ENCODE assay signal across 8 cellular contexts in the genomic region with DNA sequence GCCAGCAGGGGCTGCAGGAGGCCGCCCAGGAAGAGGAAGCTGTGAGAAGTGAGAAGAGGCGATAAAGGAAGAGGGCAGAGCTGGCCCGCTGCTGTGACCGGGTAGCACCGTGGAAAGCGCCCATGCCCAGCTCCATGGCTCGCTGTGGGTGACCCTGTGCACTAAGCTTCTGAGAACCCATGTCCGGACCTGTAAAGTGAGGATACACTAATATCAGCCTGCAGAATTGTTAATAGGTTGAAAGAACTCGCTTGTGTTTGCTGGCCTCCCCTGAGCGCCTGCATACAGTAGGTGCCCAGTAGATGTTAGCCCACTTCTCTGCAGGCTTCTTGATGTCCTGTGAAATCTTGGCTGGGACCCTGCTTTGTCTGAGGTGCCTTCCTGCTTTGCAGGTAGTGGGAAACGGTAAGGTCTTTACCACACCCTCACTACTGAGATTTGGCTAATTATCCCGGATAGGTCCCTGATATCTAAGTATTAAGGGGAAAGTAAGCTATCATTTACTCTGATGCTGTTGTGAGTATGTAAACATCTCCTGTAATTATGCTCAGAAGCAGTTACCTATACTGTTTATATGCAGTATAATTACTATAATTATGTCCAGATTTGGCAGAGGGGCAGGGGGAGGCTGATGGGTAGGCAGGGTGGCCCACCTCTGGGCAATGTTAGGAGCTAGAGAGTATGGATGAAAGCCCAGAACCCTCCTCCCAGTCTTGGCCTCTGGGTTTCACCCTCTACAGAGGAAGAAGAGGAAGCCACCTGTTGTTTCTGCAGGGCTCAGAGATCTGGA. TPM values are rescaled to one million over a fixed set of nuclear protein-coding genes. Genes with fewer than 3 reads are reported as not detected.
DNase-seq lines count a peak whose midpoint lies in the region.

No MANE protein-coding gene starts in this region.

- H3K27me3 ChIP-seq in BLaER1 treated with 17β-estradiol and CSF1 and Interleukin-3, amounts not matched to agents 10 nM and 100 nM, result no peaks in the 10 kb centered on the region
- H3K27me3 ChIP-seq in HUES64 (ENCODE audit: insufficient read depth, low read length), result peaks cover 21% of the 10 kb centered on the region
- H3K27me3 ChIP-seq in iPS-20b (ENCODE audit: insufficient read depth, low read length), result peaks cover 29% of the 10 kb centered on the region

- peaks cover 0 to 19% (median 14%) of the 10 kb centered on the region in 11 experiments; a peak in 9 of 22 replicates for H3K36me3 ChIP-seq in BLaER1 treated with 17β-estradiol and CSF1 and Interleukin-3, amounts not matched to agents 10 nM and 100 nM
- H3K36me3 ChIP-seq in HUES64 (ENCODE audit: insufficient read depth, low read length), result no peaks in the 10 kb centered on the region
- H3K36me3 ChIP-seq in iPS-20b (ENCODE audit: insufficient read depth, low read depth, low read length), result no peaks in the 10 kb centered on the region

- no peaks in the 10 kb centered on the region for H3K9me3 ChIP-seq in BLaER1 treated with 17β-estradiol and CSF1 and Interleukin-3, amounts not matched to agents 10 nM and 100 nM (replicated peaks in 1 of 11)
- H3K9me3 ChIP-seq in HUES64 (ENCODE audit: insufficient read depth, low read depth, low read length) (no peaks in the 10 kb centered on the region), iPS-20b (ENCODE audit: insufficient read depth, low read depth, low read length) (no peaks in the 10 kb centered on the region)

- peaks cover 0 to 22% (median 7%) of the 10 kb centered on the region in 11 experiments; a peak in 9 of 22 replicates for H4K20me1 ChIP-seq in BLaER1 treated with 17β-estradiol and CSF1 and Interleukin-3, amounts not matched to agents 10 nM and 100 nM

- no peak for DNase-seq in activated naive CD4-positive, alpha-beta T cell treated with anti-CD3 and anti-CD28 coated beads, Interleukin-2, amount 10 ng/mL, durations not matched to agents 7 days and 5 days
- DNase-seq in HuH-7 (ENCODE audit: low spot score) (no peak), NAMALWA (ENCODE audit: low spot score) (no peak), islet precursor cell (no peak)

- H3K9ac ChIP-seq in BLaER1 treated with 17β-estradiol and CSF1 and Interleukin-3, amounts not matched to agents 10 nM and 100 nM, result peak overlapping the region; percentile 88 to 93 (median 90)
- H3K9ac ChIP-seq in HUES64 (ENCODE audit: low read depth, low read length), result no peak overlapping the region; the same call in 1 of the 2 replicates
- no peak overlapping the region for H3K9ac ChIP-seq in iPS-20b (ENCODE audit: low read depth, low read length)

- H3K4me3 Mint-ChIP-seq in activated naive CD4-positive, alpha-beta T cell treated with anti-CD3 and anti-CD28 coated beads, Interleukin-2, amount 10 ng/mL, durations not matched to agents 7 days and 5 days, result peak overlapping the region; percentile 88
- H3K4me3 Mint-ChIP-seq in stimulated activated naive CD8-positive, alpha-beta T cell treated with anti-CD3 and anti-CD28 coated beads, Interleukin-15, Interleukin-2, amounts not matched to agents 100 ng/mL and 50 ng/mL, for 24 hours, result peak overlapping the region; percentile 83

- H3K9me3 Mint-ChIP-seq in activated naive CD4-positive, alpha-beta T cell treated with anti-CD3 and anti-CD28 coated beads, Interleukin-2, amount 10 ng/mL, durations not matched to agents 7 days and 5 days, result no peaks in the 10 kb centered on the region
- no peaks in the 10 kb centered on the region for H3K9me3 Mint-ChIP-seq in stimulated activated naive CD8-positive, alpha-beta T cell treated with anti-CD3 and anti-CD28 coated beads, Interleukin-15, Interleukin-2, amounts not matched to agents 100 ng/mL and 50 ng/mL, for 24 hours

- H3K27ac ChIP-seq in BLaER1 treated with 17β-estradiol and CSF1 and Interleukin-3, amounts not matched to agents 10 nM and 100 nM, result peak overlapping the region; percentile 7 to 97 (median 90); a peak in 20 of 22 replicates
- no peak overlapping the region for H3K27ac ChIP-seq in HUES64 (ENCODE audit: low read depth, low read length)
- H3K27ac ChIP-seq in iPS-20b (ENCODE audit: low read length), result no peak overlapping the region

- peak overlapping the region; percentile 74 to 95 (median 82) for H3K4me3 ChIP-seq in BLaER1 treated with 17β-estradiol and CSF1 and Interleukin-3, amounts not matched to agents 10 nM and 100 nM
- H3K4me3 ChIP-seq in HUES64 (ENCODE audit: low read length) (peak overlapping the region; percentile 62), iPS-20b (ENCODE audit: low read length) (peak overlapping the region; percentile 71)

- CTCF ChIA-PET in activated naive CD4-positive, alpha-beta T cell treated with anti-CD3 and anti-CD28 coated beads, Interleukin-2, amount 10 ng/mL, durations not matched to agents 7 days and 5 days (lab: Charles Lee), result interaction anchor here (0.6 to 2.1 kb wide), 9 partner anchors 10 to 73 kb away, joined by 3 to 9 read pairs (median 4); no protein-coding TSS in a partner anchor

- H3K4me1 Mint-ChIP-seq in activated naive CD4-positive, alpha-beta T cell treated with anti-CD3 and anti-CD28 coated beads, Interleukin-2, amount 10 ng/mL, durations not matched to agents 7 days and 5 days, result peaks cover 45% of the 10 kb centered on the region
- peaks cover 47% of the 10 kb centered on the region for H3K4me1 Mint-ChIP-seq in stimulated activated naive CD8-positive, alpha-beta T cell treated with anti-CD3 and anti-CD28 coated beads, Interleukin-15, Interleukin-2, amounts not matched to agents 100 ng/mL and 50 ng/mL, for 24 hours (ENCODE audit: low read depth)

- peak overlapping the region; percentile 94 to 100 (median 97) for H3K4me2 ChIP-seq in BLaER1 treated with 17β-estradiol and CSF1 and Interleukin-3, amounts not matched to agents 10 nM and 100 nM

- H3K36me3 Mint-ChIP-seq in activated naive CD4-positive, alpha-beta T cell treated with anti-CD3 and anti-CD28 coated beads, Interleukin-2, amount 10 ng/mL, durations not matched to agents 7 days and 5 days, result no peaks in the 10 kb centered on the region
- H3K36me3 Mint-ChIP-seq in stimulated activated naive CD8-positive, alpha-beta T cell treated with anti-CD3 and anti-CD28 coated beads, Interleukin-15, Interleukin-2, amounts not matched to agents 100 ng/mL and 50 ng/mL, for 24 hours (ENCODE audit: low read depth), result no peaks in the 10 kb centered on the region

- WGBS in HUES64, result 20% methylated on average over 10 of the region's 12 CpGs

- H3K27ac Mint-ChIP-seq in activated naive CD4-positive, alpha-beta T cell treated with anti-CD3 and anti-CD28 coated beads, Interleukin-2, amount 10 ng/mL, durations not matched to agents 7 days and 5 days, result peak overlapping the region; percentile 92
- peak overlapping the region; percentile 89 for H3K27ac Mint-ChIP-seq in stimulated activated naive CD8-positive, alpha-beta T cell treated with anti-CD3 and anti-CD28 coated beads, Interleukin-15, Interleukin-2, amounts not matched to agents 100 ng/mL and 50 ng/mL, for 24 hours

- H3K27me3 Mint-ChIP-seq in activated naive CD4-positive, alpha-beta T cell treated with anti-CD3 and anti-CD28 coated beads, Interleukin-2, amount 10 ng/mL, durations not matched to agents 7 days and 5 days, result peaks cover 23% of the 10 kb centered on the region
- no peaks in the 10 kb centered on the region for H3K27me3 Mint-ChIP-seq in stimulated activated naive CD8-positive, alpha-beta T cell treated with anti-CD3 and anti-CD28 coated beads, Interleukin-15, Interleukin-2, amounts not matched to agents 100 ng/mL and 50 ng/mL, for 24 hours

- peaks cover 46 to 56% (median 53%) of the 10 kb centered on the region in 10 experiments for H3K4me1 ChIP-seq in BLaER1 treated with 17β-estradiol and CSF1 and Interleukin-3, amounts not matched to agents 10 nM and 100 nM
- H3K4me1 ChIP-seq in HUES64 (ENCODE audit: insufficient read depth, low read length) (peaks cover 25% of the 10 kb centered on the region), iPS-20b (ENCODE audit: insufficient read depth, low read length) (peaks cover 26% of the 10 kb centered on the region)

RNA-seq across cellular contexts. Expression of a gene that starts 1.2 kb away (rescaled TPM):
- polyA plus RNA-seq in HUES64 (2013, experiment 1 of 2), result 23.4 TPM
- polyA plus RNA-seq in HUES64 (2013, experiment 2 of 2), result 30.1 TPM

RNA-seq across cellular contexts. Expression of a gene that starts 46.7 kb away (rescaled TPM):
- 2,933 TPM for polyA plus RNA-seq in HUES64 (2013, experiment 1 of 2)
- polyA plus RNA-seq in HUES64 (2013, experiment 2 of 2), result 3,389 TPM

Comparison
In these comparisons a context has a peak if more than half of its experiments do, and no peak if none do; other contexts are left out.
1. H3K27ac ChIP-seq: peak in BLaER1 treated with 17β-estradiol and CSF1 and Interleukin-3, amounts not matched to agents 10 nM and 100 nM (11 of 11); none in HUES64 (single experiment) and iPS-20b (single experiment).
2. H3K9ac ChIP-seq: peak in BLaER1 treated with 17β-estradiol and CSF1 and Interleukin-3, amounts not matched to agents 10 nM and 100 nM (11 of 11); none in HUES64 (single experiment) and iPS-20b (single experiment).
3. Peak in every context shown above with its lines, with median percentiles within 50 percentile points of each other: H3K4me3 ChIP-seq.